In the genomic region with DNA sequence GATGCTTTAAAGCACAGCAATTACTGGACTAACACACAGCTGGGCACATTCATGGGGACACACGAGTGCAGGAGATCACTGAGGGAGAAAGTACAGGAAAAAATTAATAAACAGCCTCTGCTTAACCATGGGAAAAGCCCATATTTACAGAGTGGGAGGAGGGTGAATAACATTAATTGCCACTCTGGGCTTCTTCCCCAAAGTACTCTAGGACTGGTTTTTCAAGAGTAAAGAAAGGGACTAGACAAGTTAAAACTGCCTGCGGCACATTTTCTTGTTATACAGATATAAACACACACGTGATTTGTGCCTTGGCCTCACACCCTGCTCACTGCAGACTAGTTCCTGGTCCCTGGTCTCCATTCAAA, we compare ENCODE assay signal across 8 cellular contexts.
A peak's percentile ranks its signal among the peaks of the same experiment; 100 is the strongest.
DNase-seq lines count a peak whose midpoint lies in the region; ATAC-seq, FAIRE-seq and TF ChIP-seq lines count a peak whose summit lies in the region.

No MANE protein-coding gene starts in this region.

- H3K4me2 ChIP-seq in keratinocyte (ENCODE audit: control insufficient read depth, extremely low read depth, insufficient read depth, low read depth, low read length): peak overlapping the region; percentile 76

- H3K36me3 ChIP-seq in keratinocyte (ENCODE audit: control insufficient read depth in 2 of 2, extremely low read depth in 1 of 2, insufficient read depth in 2 of 2, low read length in 2 of 2): no peaks in the 10 kb centered on the region

- peak; percentile 74 for DNase-seq in NCI-H345 (lab: John Stamatoyannopoulos, UW)
- DNase-seq in keratinocyte (ENCODE audit: low read depth, low spot score): no peak
- DNase-seq in MV-4-11 (lab: John Stamatoyannopoulos, UW): no peak
- DNase-seq in coronary artery (ENCODE audit: low spot score): no peak
- no peak for DNase-seq in HUDEP-2 (lab: John Stamatoyannopoulos, UW; ENCODE audit: unreplicated experiment in 76 of 76)
- no peak for DNase-seq in occipital lobe (lab: John Stamatoyannopoulos, UW)

- no peaks in the 10 kb centered on the region for H3K9me1 ChIP-seq in keratinocyte (ENCODE audit: control insufficient read depth, extremely low read depth, insufficient read depth, low read length)

- dilution Hi-C loops in keratinocyte (cut with MboI; ENCODE audit: extremely low pct_ligation_motif_present, low sequenced_read_pairs): no loop called here

- no peak overlapping the region for H3K9ac ChIP-seq in keratinocyte (ENCODE audit: control insufficient read depth, extremely low read depth, insufficient read depth, low read length)

- ATAC-seq in GM18861 (IDR thresholded peaks at IDR 0.05; ENCODE audit: unreplicated experiment) (peak; percentile 6), HG02798 (IDR thresholded peaks at IDR 0.05; ENCODE audit: poor library complexity, unreplicated experiment) (peak; percentile 12)

- H3K27ac ChIP-seq in keratinocyte (ENCODE audit: control insufficient read depth, insufficient read depth, low read length): peak overlapping the region; percentile 52
- H3K27ac ChIP-seq in coronary artery: no peak overlapping the region

- H3K4me3 ChIP-seq in keratinocyte (ENCODE audit: control insufficient read depth in 2 of 3, extremely low read depth in 1 of 3, insufficient read depth in 2 of 3, low read depth in 1 of 3, low read length in 3 of 3) (peak overlapping the region in 2 of 3 experiments; percentile 15 to 43), coronary artery (no peak overlapping the region)

- peaks cover 22% of the 10 kb centered on the region for H3K4me1 ChIP-seq in keratinocyte (ENCODE audit: control insufficient read depth, extremely low read depth, insufficient read depth, low read length)

- H3K27me3 ChIP-seq in keratinocyte (ENCODE audit: control insufficient read depth, extremely low read depth, insufficient read depth, low read length): no peaks in the 10 kb centered on the region

- no peak for TF ChIP-seq CTCF in keratinocyte (optimal IDR thresholded peaks at IDR 0.05 in 1 of 3, IDR thresholded peaks at IDR 0.05 in 1 of 3, conservative IDR thresholded peaks at IDR 0.05 in 1 of 3; ENCODE audit: extremely low read depth in 1 of 3, insufficient read depth in 2 of 3, low read length in 3 of 3)
- no peak for TF ChIP-seq CTCF in coronary artery (IDR thresholded peaks at IDR 0.05)

- H2AFZ ChIP-seq in keratinocyte (ENCODE audit: control insufficient read depth, low read length): peak overlapping the region; percentile 74

- H4K20me1 ChIP-seq in keratinocyte (ENCODE audit: control insufficient read depth, extremely low read depth, insufficient read depth, low read length): no peaks in the 10 kb centered on the region

- FAIRE-seq in keratinocyte (lab: Jason Lieb, UNC): peak; percentile 75

- H3K79me2 ChIP-seq in keratinocyte (ENCODE audit: control insufficient read depth, insufficient read depth, low read length): no peaks in the 10 kb centered on the region

- H3K9me3 ChIP-seq in keratinocyte (ENCODE audit: control insufficient read depth, low read depth, low read length): no peaks in the 10 kb centered on the region
